16 cellular contexts compared by ENCODE assay signal in the genomic region with DNA sequence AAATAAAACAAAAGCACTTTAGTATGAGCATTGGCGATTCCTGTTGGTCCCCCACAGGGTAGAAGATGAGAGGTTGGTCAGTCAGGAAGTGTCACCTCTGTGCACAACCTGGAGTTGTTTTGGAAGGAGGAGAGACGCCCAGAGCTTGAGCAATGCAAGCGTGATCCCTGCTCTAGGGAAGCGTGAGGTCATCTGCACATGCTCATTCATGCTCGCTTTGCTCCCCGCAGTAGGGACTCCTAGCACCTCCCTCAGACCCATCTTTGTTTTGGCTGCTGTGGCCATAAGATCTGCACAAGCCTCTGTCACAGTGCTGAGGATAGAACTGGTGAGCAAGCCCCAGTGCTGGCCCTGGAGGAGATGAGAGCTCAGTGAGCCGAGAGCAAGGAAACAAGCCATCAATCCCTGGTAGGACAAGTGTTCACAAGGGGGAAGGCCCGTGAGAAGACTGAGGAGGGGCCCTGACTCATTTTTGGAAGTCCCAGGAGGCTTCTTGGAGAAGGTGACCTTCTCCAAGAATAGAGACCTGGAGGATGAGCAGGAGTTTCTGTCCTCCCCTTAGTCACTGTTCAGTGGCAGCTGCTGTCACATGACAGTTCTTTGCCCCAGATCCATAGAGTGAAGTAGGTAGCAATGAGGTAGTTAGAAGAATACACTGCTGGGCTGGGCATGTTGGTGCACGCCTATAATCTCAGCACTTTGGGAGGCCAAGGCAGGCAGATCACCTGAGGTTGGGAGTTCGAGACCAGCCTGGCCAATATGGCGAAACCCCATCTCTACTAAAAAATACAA. TPM values are rescaled to one million over a fixed set of nuclear protein-coding genes. Genes with fewer than 3 reads are reported as not detected.
"Had no signal": no experiment of that assay in that cellular context is flagged by ENCODE, and none has a peak within 500 bp of the region (broad histone marks: within the 10 kb centered on the region; RNA-seq: fewer than 3 reads in every experiment).

No MANE protein-coding gene starts in this region.

- H3K36me3 ChIP-seq: heart left ventricle, left ventricle myocardium inferior, pancreas, upper lobe of right lung had no signal

- DNase-seq: activated CD4-positive, alpha-beta T cell treated with anti-CD3 and anti-CD28 coated beads for 48 hours; activated naive CD4-positive, alpha-beta T cell treated with anti-CD3 and anti-CD28 coated beads, Interleukin-2, amount 50 U/mL, for 16 hours; amygdala; cerebellar nuclear complex; foreskin melanocyte; heart left ventricle; left ventricle myocardium inferior; pancreas; stimulated activated CD4-positive, alpha-beta T cell treated with anti-CD3 and anti-CD28 coated beads, Interleukin-4, amount 100 ng/mL, for 1 hour; stimulated activated CD8-positive, alpha-beta memory T cell treated with anti-CD3 and anti-CD28 coated beads, Interleukin-4, amount 100 ng/mL, for 48 hours; T-cell; T1000; upper lobe of right lung had no signal

- H3K27ac Mint-ChIP-seq: brain; stimulated activated naive CD8-positive, alpha-beta T cell treated with anti-CD3 and anti-CD28 coated beads, Interleukin-15, Interleukin-2, amounts not matched to agents 100 ng/mL and 50 ng/mL, for 24 hours; T-cell had no signal

- H3K4me3 ChIP-seq: heart left ventricle, left ventricle myocardium inferior, pancreas, upper lobe of right lung had no signal

- H3K27ac ChIP-seq: heart left ventricle, left ventricle myocardium inferior, pancreas, upper lobe of right lung had no signal

- H3K4me1 Mint-ChIP-seq: T-cell had no signal

- ATAC-seq: heart left ventricle, pancreas, T-cell, upper lobe of right lung had no signal

- H3K4me3 Mint-ChIP-seq: brain; stimulated activated naive CD8-positive, alpha-beta T cell treated with anti-CD3 and anti-CD28 coated beads, Interleukin-15, Interleukin-2, amounts not matched to agents 100 ng/mL and 50 ng/mL, for 24 hours; T-cell had no signal

- H3K9me3 ChIP-seq: pancreas had no signal

- H3K27me3 ChIP-seq: heart left ventricle, pancreas, upper lobe of right lung had no signal

RNA-seq across cellular contexts. Expression of a gene that starts 13.3 kb away (rescaled TPM):
- polyA plus RNA-seq: neural cell had no signal
